ENCODE assay signal across 20 cellular contexts in genomic region chr7:25754333-25754732, GRCh38.
DNase-seq lines count a peak whose midpoint lies in the region; ATAC-seq and TF ChIP-seq lines count a peak whose summit lies in the region.
"Had no signal": no experiment of that assay in that cellular context is flagged by ENCODE, and none has a peak within 500 bp of the region (broad histone marks: within the 10 kb centered on the region; RNA-seq: fewer than 3 reads in every experiment).

No MANE protein-coding gene starts in this region.

- DNase-seq in coronary artery (ENCODE audit: low spot score) (no peak), right atrium auricular region (ENCODE audit: low spot score) (peak; percentile 79), osteocyte (ENCODE audit: extremely low spot score, unreplicated experiment) (no peak), NCI-H146 (lab: John Stamatoyannopoulos, UW) (no peak), NCI-H2081 treated with DMSO at 0.1 percent for 48 hours (lab: John Stamatoyannopoulos, UW) (no peak), DMS 273 treated with DMSO at 0.1 percent for 48 hours (lab: John Stamatoyannopoulos, UW) (no peak)
- DNase-seq: activated B cell treated with CpG ODN at 0.5 μM for 24 hours; activated CD4-positive, alpha-beta T cell treated with anti-CD3 and anti-CD28 coated beads, Interleukin-2, amount 50 U/mL, for 4 hours; activated CD8-positive, alpha-beta memory T cell treated with anti-CD3 and anti-CD28 coated beads, Interleukin-2, amount 50 U/mL, for 48 hours; activated naive CD8-positive, alpha-beta T cell treated with anti-CD3 and anti-CD28 coated beads for 36 hours; body of pancreas; CD8-positive, alpha-beta memory T cell; cortex of kidney; MV-4-11; NCI-H1930; NCI-H2227 treated with DMSO at 0.1 percent for 48 hours; occipital lobe; T-helper 9 cell had no signal

- no peaks in the 10 kb centered on the region for H3K27me3 ChIP-seq in right atrium auricular region
- H3K27me3 ChIP-seq in thymus (ENCODE audit: control insufficient read depth, insufficient read depth) = no peaks in the 10 kb centered on the region
- H3K27me3 ChIP-seq: body of pancreas had no signal

- H3K4me3 Mint-ChIP-seq in osteocyte (ENCODE audit: unreplicated experiment) = no peak overlapping the region
- H3K4me3 Mint-ChIP-seq: activated B cell treated with CpG ODN at 0.5 μM for 24 hours; activated naive CD8-positive, alpha-beta T cell treated with anti-CD3 and anti-CD28 coated beads for 36 hours; CD8-positive, alpha-beta memory T cell had no signal

- TF ChIP-seq CTCF in coronary artery (IDR thresholded peaks at IDR 0.05) = no peak
- no peak for TF ChIP-seq CTCF in right atrium auricular region (IDR thresholded peaks at IDR 0.05)
- TF ChIP-seq CTCF in osteocyte (IDR thresholded peaks at IDR 0.05) = no peak

- peaks cover 6% of the 10 kb centered on the region for H3K9me3 Mint-ChIP-seq in osteocyte (ENCODE audit: unreplicated experiment)
- H3K9me3 Mint-ChIP-seq: activated B cell treated with CpG ODN at 0.5 μM for 24 hours; activated naive CD8-positive, alpha-beta T cell treated with anti-CD3 and anti-CD28 coated beads for 36 hours; CD8-positive, alpha-beta memory T cell had no signal

- peaks cover 11% of the 10 kb centered on the region for H3K36me3 Mint-ChIP-seq in osteocyte (ENCODE audit: unreplicated experiment)
- H3K36me3 Mint-ChIP-seq: activated naive CD8-positive, alpha-beta T cell treated with anti-CD3 and anti-CD28 coated beads for 36 hours; CD8-positive, alpha-beta memory T cell had no signal

- H3K9me3 ChIP-seq in right atrium auricular region (no peaks in the 10 kb centered on the region), thymus (ENCODE audit: control insufficient read depth) (no peaks in the 10 kb centered on the region)
- H3K9me3 ChIP-seq: body of pancreas had no signal

- H3K4me1 Mint-ChIP-seq in osteocyte (ENCODE audit: unreplicated experiment) = peaks cover 61% of the 10 kb centered on the region
- H3K4me1 Mint-ChIP-seq: activated B cell treated with CpG ODN at 0.5 μM for 24 hours; activated naive CD8-positive, alpha-beta T cell treated with anti-CD3 and anti-CD28 coated beads for 36 hours; CD8-positive, alpha-beta memory T cell had no signal

- no peaks in the 10 kb centered on the region for H3K27me3 Mint-ChIP-seq in osteocyte (ENCODE audit: unreplicated experiment)
- H3K27me3 Mint-ChIP-seq: activated naive CD8-positive, alpha-beta T cell treated with anti-CD3 and anti-CD28 coated beads for 36 hours had no signal

- H3K4me3 ChIP-seq in coronary artery = no peak overlapping the region
- H3K4me3 ChIP-seq in right atrium auricular region = no peak overlapping the region
- H3K4me3 ChIP-seq in thymus (ENCODE audit: low read length) = no peak overlapping the region
- H3K4me3 ChIP-seq: body of pancreas had no signal

- no peak for ATAC-seq in GM18519 (IDR thresholded peaks at IDR 0.05; ENCODE audit: low FRiP score, unreplicated experiment)
- ATAC-seq: body of pancreas had no signal

- no peaks in the 10 kb centered on the region for H3K36me3 ChIP-seq in right atrium auricular region
- no peaks in the 10 kb centered on the region for H3K36me3 ChIP-seq in thymus (ENCODE audit: control insufficient read depth, insufficient read depth)

- peak overlapping the region; percentile 98 for H3K27ac Mint-ChIP-seq in osteocyte (ENCODE audit: unreplicated experiment)
- H3K27ac Mint-ChIP-seq: activated B cell treated with CpG ODN at 0.5 μM for 24 hours; activated naive CD8-positive, alpha-beta T cell treated with anti-CD3 and anti-CD28 coated beads for 36 hours; CD8-positive, alpha-beta memory T cell had no signal

- WGBS in thymus = 95% methylated on average over 7 of the region's 7 CpGs

- H3K27ac ChIP-seq in coronary artery (peak overlapping the region; percentile 72 to 89), right atrium auricular region (peak overlapping the region; percentile 56 to 66), thymus (ENCODE audit: low read depth) (peak overlapping the region; percentile 77)
- H3K27ac ChIP-seq: body of pancreas had no signal

- H3K4me1 ChIP-seq in right atrium auricular region (peaks cover 0 to 32% of the 10 kb centered on the region in 2 donors), thymus (ENCODE audit: control insufficient read depth, insufficient read depth, low read length) (no peaks in the 10 kb centered on the region)
